In the genomic region with DNA sequence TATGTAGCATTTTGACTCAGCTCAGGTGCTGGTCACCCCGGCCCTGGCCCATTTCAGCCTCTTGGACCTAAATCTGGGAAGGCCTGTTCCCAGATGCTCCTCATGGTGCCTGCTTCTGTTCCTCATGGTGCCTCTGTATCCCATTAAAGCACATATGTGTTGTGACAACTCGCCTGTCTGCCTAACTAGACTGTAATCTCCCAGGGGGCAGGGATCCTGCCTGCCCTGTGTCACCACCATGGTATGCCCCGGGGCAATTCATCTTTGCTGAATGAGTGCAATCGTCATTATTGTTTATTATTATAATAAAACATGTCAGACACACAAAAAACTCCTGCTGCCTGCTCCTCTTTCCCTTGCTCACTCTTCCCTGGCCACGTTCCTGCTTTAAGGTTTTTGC, we compare ENCODE assay signal across 21 cellular contexts.
DNase-seq lines count a peak whose midpoint lies in the region; ATAC-seq and TF ChIP-seq lines count a peak whose summit lies in the region.
"Had no signal": no experiment of that assay in that cellular context is flagged by ENCODE, and none has a peak within 500 bp of the region (broad histone marks: within the 10 kb centered on the region; RNA-seq: fewer than 3 reads in every experiment).

No MANE protein-coding gene starts in this region.

- H3K9me3 ChIP-seq in ovary = no peaks in the 10 kb centered on the region
- H3K9me3 ChIP-seq: SJSA1 had no signal

- TF ChIP-seq POLR2A in ovary (IDR thresholded peaks at IDR 0.05) = no peak

- H3K9me3 Mint-ChIP-seq in stimulated activated naive CD8-positive, alpha-beta T cell treated with anti-CD3 and anti-CD28 coated beads, Interleukin-15, Interleukin-2, amounts not matched to agents 100 ng/mL and 50 ng/mL, for 24 hours = no peaks in the 10 kb centered on the region
- no peaks in the 10 kb centered on the region for H3K9me3 Mint-ChIP-seq in stimulated activated naive CD8-positive, alpha-beta T cell treated with anti-CD3 and anti-CD28 coated beads, Interleukin-15, amount 100 ng/mL, for 72 hours
- H3K9me3 Mint-ChIP-seq: CD8-positive, alpha-beta memory T cell had no signal

- in situ Hi-C loops in KBM-7 (cut with MboI; ENCODE audit: low pct_unique_long_range_greater_than_20kb, low sequenced_read_pairs) = no loop called here

- no peaks in the 10 kb centered on the region for H3K27me3 ChIP-seq in ovary
- H3K27me3 ChIP-seq: SJSA1 had no signal

- no peak for DNase-seq in stimulated activated naive CD8-positive, alpha-beta T cell treated with anti-CD3 and anti-CD28 coated beads, Interleukin-15, amount 100 ng/mL, for 72 hours
- DNase-seq in M059J (ENCODE audit: low read depth) (peak; percentile 20), foreskin fibroblast (peak; percentile 18 to 25), KBM-7 (no peak), amygdala (lab: John Stamatoyannopoulos, UW) (no peak), ovary (no peak)
- DNase-seq in stimulated activated CD4-positive, alpha-beta T cell treated with anti-CD3 and anti-CD28 coated beads, Interleukin-4, amount 100 ng/mL, for 1 hour = no peak
- DNase-seq: 8988T; Calu3; CD8-positive, alpha-beta memory T cell; DMS153; NCI-H1105; NCI-H146; NCI-H2029 treated with DMSO at 0.1 percent for 48 hours; NCI-H345; NCI-H524 treated with DMSO at 0.1 percent for 48 hours; OCI-M1 had no signal

- ATAC-seq in stimulated activated naive CD8-positive, alpha-beta T cell treated with anti-CD3 and anti-CD28 coated beads, Interleukin-15, amount 100 ng/mL, for 72 hours = no peak

- H3K4me3 ChIP-seq in foreskin fibroblast (ENCODE audit: low read depth in 1 of 2, low read length in 2 of 2) (no peak overlapping the region), ovary (no peak overlapping the region)
- H3K4me3 ChIP-seq: K562, SJSA1 had no signal

- no peak for TF ChIP-seq CTCF in foreskin fibroblast (IDR thresholded peaks at IDR 0.05; ENCODE audit: low read depth, low read length)
- no peak for TF ChIP-seq CTCF in ovary (IDR thresholded peaks at IDR 0.05)

- TF ChIP-seq EP300 in ovary (IDR thresholded peaks at IDR 0.05) = no peak

- H3K36me3 ChIP-seq in ovary = no peaks in the 10 kb centered on the region
- H3K36me3 ChIP-seq: SJSA1 had no signal

- 84 to 88% (median 87%) methylated on average over 5 of the region's 5 CpGs for WGBS in ovary, 3 donors

- no peak overlapping the region for H3K27ac ChIP-seq in ovary
- H3K27ac ChIP-seq: C4-2B, SJSA1 had no signal

- intact Hi-C loops in ovary (cut with DNase I) = no loop called here

- H3K4me1 Mint-ChIP-seq in stimulated activated naive CD8-positive, alpha-beta T cell treated with anti-CD3 and anti-CD28 coated beads, Interleukin-15, Interleukin-2, amounts not matched to agents 100 ng/mL and 50 ng/mL, for 24 hours (ENCODE audit: low read depth) = peaks cover 15% of the 10 kb centered on the region
- peaks cover 8% of the 10 kb centered on the region for H3K4me1 Mint-ChIP-seq in stimulated activated naive CD8-positive, alpha-beta T cell treated with anti-CD3 and anti-CD28 coated beads, Interleukin-15, amount 100 ng/mL, for 72 hours

- no peak overlapping the region for H3K4me3 Mint-ChIP-seq in stimulated activated naive CD8-positive, alpha-beta T cell treated with anti-CD3 and anti-CD28 coated beads, Interleukin-15, Interleukin-2, amounts not matched to agents 100 ng/mL and 50 ng/mL, for 24 hours
- H3K4me3 Mint-ChIP-seq in stimulated activated naive CD8-positive, alpha-beta T cell treated with anti-CD3 and anti-CD28 coated beads, Interleukin-15, amount 100 ng/mL, for 72 hours = no peak overlapping the region
- H3K4me3 Mint-ChIP-seq: CD8-positive, alpha-beta memory T cell had no signal

- no peaks in the 10 kb centered on the region for H3K36me3 Mint-ChIP-seq in stimulated activated naive CD8-positive, alpha-beta T cell treated with anti-CD3 and anti-CD28 coated beads, Interleukin-15, Interleukin-2, amounts not matched to agents 100 ng/mL and 50 ng/mL, for 24 hours (ENCODE audit: low read depth)

- peak overlapping the region; percentile 45 for H3K27ac Mint-ChIP-seq in stimulated activated naive CD8-positive, alpha-beta T cell treated with anti-CD3 and anti-CD28 coated beads, Interleukin-15, Interleukin-2, amounts not matched to agents 100 ng/mL and 50 ng/mL, for 24 hours
- no peak overlapping the region for H3K27ac Mint-ChIP-seq in stimulated activated naive CD8-positive, alpha-beta T cell treated with anti-CD3 and anti-CD28 coated beads, Interleukin-15, amount 100 ng/mL, for 72 hours
- H3K27ac Mint-ChIP-seq: CD8-positive, alpha-beta memory T cell had no signal

- no peaks in the 10 kb centered on the region for H3K4me1 ChIP-seq in ovary (ENCODE audit: insufficient read depth)
- H3K4me1 ChIP-seq: SJSA1 had no signal

- no peaks in the 10 kb centered on the region for H3K27me3 Mint-ChIP-seq in stimulated activated naive CD8-positive, alpha-beta T cell treated with anti-CD3 and anti-CD28 coated beads, Interleukin-15, Interleukin-2, amounts not matched to agents 100 ng/mL and 50 ng/mL, for 24 hours
- H3K27me3 Mint-ChIP-seq in stimulated activated naive CD8-positive, alpha-beta T cell treated with anti-CD3 and anti-CD28 coated beads, Interleukin-15, amount 100 ng/mL, for 72 hours = no peaks in the 10 kb centered on the region
- H3K27me3 Mint-ChIP-seq: CD8-positive, alpha-beta memory T cell had no signal

Comparison
In these comparisons a context has a peak if more than half of its experiments do, and no peak if none do; other contexts are left out.
1. DNase-seq: peak in M059J (single experiment) and foreskin fibroblast (2 of 2); none in stimulated activated naive CD8-positive, alpha-beta T cell treated with anti-CD3 and anti-CD28 coated beads, Interleukin-15, amount 100 ng/mL, for 72 hours (0 of 2), KBM-7 (single experiment), stimulated activated CD4-positive, alpha-beta T cell treated with anti-CD3 and anti-CD28 coated beads, Interleukin-4, amount 100 ng/mL, for 1 hour (single experiment), amygdala (0 of 56) and ovary (0 of 5).